15 cellular contexts compared by ENCODE assay signal in genomic region chr6:81759782-81760181, GRCh38. TPM values are rescaled to one million over a fixed set of nuclear protein-coding genes. Genes with fewer than 3 reads are reported as not detected.
DNase-seq lines count a peak whose midpoint lies in the region; ATAC-seq, FAIRE-seq and TF ChIP-seq lines count a peak whose summit lies in the region.
"Had no signal": no experiment of that assay in that cellular context is flagged by ENCODE, and none has a peak within 500 bp of the region (broad histone marks: within the 10 kb centered on the region; RNA-seq: fewer than 3 reads in every experiment).

No MANE protein-coding gene starts in this region.

- TF ChIP-seq CTCF in astrocyte (IDR thresholded peaks at IDR 0.05; ENCODE audit: insufficient read depth, low read depth, low read length) (no peak), OCI-LY7 (conservative IDR thresholded peaks at IDR 0.05; ENCODE audit: low read length) (no peak)

- intact Hi-C loops in OCI-LY7 (cut with micrococcal nuclease; ENCODE audit: unreplicated experiment), result no loop called here

- no peaks in the 10 kb centered on the region for H3K36me3 ChIP-seq in astrocyte (ENCODE audit: insufficient read depth, low read length)
- H3K36me3 ChIP-seq in mesenchymal stem cell (ENCODE audit: control insufficient read depth in 1 of 2, insufficient read depth in 2 of 2, low read depth in 1 of 2, low read length in 2 of 2), result no peaks in the 10 kb centered on the region
- H3K36me3 ChIP-seq in OCI-LY7 (ENCODE audit: insufficient read depth, low read length), result no peaks in the 10 kb centered on the region
- no peaks in the 10 kb centered on the region for H3K36me3 ChIP-seq in Karpas-422 (ENCODE audit: insufficient read depth, low read length)
- H3K36me3 ChIP-seq: HAP-1, MG63, prostate gland had no signal

- peaks cover 26% of the 10 kb centered on the region for H3K4me1 Mint-ChIP-seq in astrocyte (ENCODE audit: low read depth, unreplicated experiment)

- no peaks in the 10 kb centered on the region for H3K79me1 ChIP-seq in mesenchymal stem cell (replicated peaks; ENCODE audit: low read length, poor library complexity, severe bottlenecking)

- no peak overlapping the region for H3K4me3 Mint-ChIP-seq in astrocyte (ENCODE audit: unreplicated experiment)
- H3K4me3 Mint-ChIP-seq: CD4-positive, alpha-beta T cell had no signal

- ATAC-seq in GM18868 (IDR thresholded peaks at IDR 0.05; ENCODE audit: unreplicated experiment) (peak; percentile 57), HG03378 (IDR thresholded peaks at IDR 0.05; ENCODE audit: unreplicated experiment) (peak; percentile 77)

- peak; percentile 9 for FAIRE-seq in astrocyte (lab: Jason Lieb, UNC)

- H2BK12ac ChIP-seq in mesenchymal stem cell (ENCODE audit: low read length in 2 of 2), result no peak overlapping the region

- H4K20me1 ChIP-seq in astrocyte (ENCODE audit: insufficient read depth, low read length), result no peaks in the 10 kb centered on the region
- H4K20me1 ChIP-seq in OCI-LY7 (ENCODE audit: insufficient read depth, low read length), result no peaks in the 10 kb centered on the region
- H4K20me1 ChIP-seq in Karpas-422 (ENCODE audit: insufficient read depth, low read depth, low read length), result no peaks in the 10 kb centered on the region

- CTCF ChIA-PET in OCI-LY7 (lab: Charles Lee; ENCODE audit: unreplicated experiment), result no interaction called here

- no peaks in the 10 kb centered on the region for H3K9me3 Mint-ChIP-seq in astrocyte (ENCODE audit: unreplicated experiment)
- H3K9me3 Mint-ChIP-seq: CD4-positive, alpha-beta T cell had no signal

- H2BK5ac ChIP-seq in mesenchymal stem cell (ENCODE audit: low read depth, low read length, poor library complexity, severe bottlenecking), result no peak overlapping the region

- no peaks in the 10 kb centered on the region for H3K27me3 Mint-ChIP-seq in astrocyte (ENCODE audit: low read depth, unreplicated experiment)

- no peaks in the 10 kb centered on the region for H3K9me3 ChIP-seq in astrocyte (ENCODE audit: insufficient read depth, low read depth, low read length)
- no peaks in the 10 kb centered on the region for H3K9me3 ChIP-seq in mesenchymal stem cell (ENCODE audit: control insufficient read depth, low read length)
- no peaks in the 10 kb centered on the region for H3K9me3 ChIP-seq in OCI-LY7 (ENCODE audit: low read length)
- no peaks in the 10 kb centered on the region for H3K9me3 ChIP-seq in Karpas-422 (ENCODE audit: low read length)
- H3K9me3 ChIP-seq: HAP-1, MG63, prostate gland had no signal

- POLR2A ChIA-PET in OCI-LY7 (lab: Charles Lee), result no interaction called here

- no peaks in the 10 kb centered on the region for H3K9me2 ChIP-seq in OCI-LY7 (ENCODE audit: insufficient read depth, low read length)
- H3K9me2 ChIP-seq in Karpas-422 (replicated peaks; ENCODE audit: insufficient read depth, low read length), result no peaks in the 10 kb centered on the region

- no peak overlapping the region for H2BK120ac ChIP-seq in mesenchymal stem cell (ENCODE audit: low read depth, low read length)

- H3K4me1 ChIP-seq in astrocyte (ENCODE audit: insufficient read depth, low read length), result peaks cover 19% of the 10 kb centered on the region
- H3K4me1 ChIP-seq in mesenchymal stem cell (ENCODE audit: control insufficient read depth, insufficient read depth, low read depth, low read length), result peaks cover 2% of the 10 kb centered on the region
- no peaks in the 10 kb centered on the region for H3K4me1 ChIP-seq in OCI-LY7 (ENCODE audit: insufficient read depth, low read length, poor library complexity, severe bottlenecking)
- H3K4me1 ChIP-seq in Karpas-422 (ENCODE audit: low read length), result no peaks in the 10 kb centered on the region
- H3K4me1 ChIP-seq: HAP-1, prostate gland had no signal

- no peak overlapping the region for H3K14ac ChIP-seq in mesenchymal stem cell (ENCODE audit: low read length in 2 of 2)

- H3K9ac ChIP-seq in astrocyte (ENCODE audit: low read length) (no peak overlapping the region), mesenchymal stem cell (ENCODE audit: low read length) (peak overlapping the region; percentile 42), Karpas-422 (ENCODE audit: low read length) (no peak overlapping the region)

- H2BK15ac ChIP-seq in mesenchymal stem cell (ENCODE audit: low read depth, poor library complexity, severe bottlenecking), result no peak overlapping the region

- no peak overlapping the region for H3K4ac ChIP-seq in mesenchymal stem cell (ENCODE audit: low read depth in 1 of 2, low read length in 2 of 2)

- no peak overlapping the region for H3K4me3 ChIP-seq in astrocyte (ENCODE audit: insufficient read depth, low read depth, low read length)
- H3K4me3 ChIP-seq in mesenchymal stem cell (ENCODE audit: insufficient read depth in 1 of 2, low read depth in 1 of 2, low read length in 2 of 2), result no peak overlapping the region
- no peak overlapping the region for H3K4me3 ChIP-seq in OCI-LY7 (ENCODE audit: low read depth, low read length, poor library complexity, severe bottlenecking)
- no peak overlapping the region for H3K4me3 ChIP-seq in Karpas-422 (ENCODE audit: low read length)
- H3K4me3 ChIP-seq: HAP-1, MG63, prostate gland had no signal

- H3K79me2 ChIP-seq in astrocyte (ENCODE audit: insufficient read depth, low read length), result no peaks in the 10 kb centered on the region
- no peaks in the 10 kb centered on the region for H3K79me2 ChIP-seq in OCI-LY7 (ENCODE audit: insufficient read depth, low read depth, low read length)
- H3K79me2 ChIP-seq in Karpas-422 (ENCODE audit: low read length), result no peaks in the 10 kb centered on the region

- peak; percentile 89 for DNase-seq in astrocyte (ENCODE audit: low read depth)
- DNase-seq in mesenchymal stem cell, result peak; percentile 82
- DNase-seq in C1 segment of cervical spinal cord (lab: John Stamatoyannopoulos, UW), result no peak
- no peak for DNase-seq in OCI-LY7 (ENCODE audit: low spot score)
- DNase-seq in NCI-H510A (lab: John Stamatoyannopoulos, UW), result no peak
- no peak for DNase-seq in Karpas-422
- DNase-seq: CD4-positive, alpha-beta T cell; MG63; NCI-H510A treated with DMSO at 0.1 percent for 48 hours; Right ventricle myocardium superior had no signal

- H3K27me3 ChIP-seq in astrocyte (ENCODE audit: insufficient read depth, low read length), result no peaks in the 10 kb centered on the region
- no peaks in the 10 kb centered on the region for H3K27me3 ChIP-seq in mesenchymal stem cell (ENCODE audit: control insufficient read depth in 1 of 2, insufficient read depth in 1 of 2, low read length in 2 of 2)
- H3K27me3 ChIP-seq in Karpas-422 (ENCODE audit: low read length), result no peaks in the 10 kb centered on the region
- H3K27me3 ChIP-seq: MG63 had no signal

- H2AFZ ChIP-seq in astrocyte (ENCODE audit: low read depth, low read length) (no peak overlapping the region), mesenchymal stem cell (ENCODE audit: low read depth, low read length) (no peak overlapping the region), OCI-LY7 (ENCODE audit: low read length) (no peak overlapping the region), Karpas-422 (ENCODE audit: low read length) (no peak overlapping the region)

- H4K91ac ChIP-seq in mesenchymal stem cell (ENCODE audit: low read length), result no peak overlapping the region

- no peaks in the 10 kb centered on the region for H3K36me3 Mint-ChIP-seq in astrocyte (ENCODE audit: low read depth, unreplicated experiment)

- no peak overlapping the region for H3K18ac ChIP-seq in mesenchymal stem cell (ENCODE audit: low read depth in 1 of 2, low read length in 2 of 2)

- H3K4me2 ChIP-seq in astrocyte (ENCODE audit: low read length) (no peak overlapping the region), mesenchymal stem cell (ENCODE audit: low read length, poor library complexity, severe bottlenecking) (no peak overlapping the region), OCI-LY7 (ENCODE audit: low read length) (no peak overlapping the region), Karpas-422 (ENCODE audit: low read depth, low read length, poor library complexity, severe bottlenecking) (no peak overlapping the region)

- peak overlapping the region; percentile 92 for H3K27ac Mint-ChIP-seq in astrocyte (ENCODE audit: unreplicated experiment)
- H3K27ac Mint-ChIP-seq: CD4-positive, alpha-beta T cell had no signal

- H3K27ac ChIP-seq in astrocyte (ENCODE audit: low read depth, low read length) (no peak overlapping the region), mesenchymal stem cell (ENCODE audit: low read length, poor library complexity, severe bottlenecking) (no peak overlapping the region), OCI-LY7 (ENCODE audit: low read depth, low read length, poor library complexity, severe bottlenecking) (no peak overlapping the region), Karpas-422 (ENCODE audit: low read length) (no peak overlapping the region)
- H3K27ac ChIP-seq: prostate gland, VCaP had no signal

- H3K23ac ChIP-seq in mesenchymal stem cell (ENCODE audit: low read length in 2 of 2), result no peak overlapping the region

- no peak overlapping the region for H2AK5ac ChIP-seq in mesenchymal stem cell (ENCODE audit: low read length, severe bottlenecking)

- no peak overlapping the region for H4K8ac ChIP-seq in mesenchymal stem cell (ENCODE audit: low read length)

- WGBS in mesenchymal stem cell, result 30% methylated on average over 1 of the region's 2 CpGs

- no TSS peak for BruUV-seq in OCI-LY7 (replicated peaks; lab: Mats Ljungman, UMichigan)

RNA-seq across cellular contexts. Expression of gene TENT5A, which starts 7.3 kb away (rescaled TPM):
- 17.8 and 19.7 TPM in 2 replicates for total RNA-seq in astrocyte
- 21.2 TPM for polyA plus RNA-seq in mesenchymal stem cell (2013, experiment 1 of 2)
- polyA plus RNA-seq in mesenchymal stem cell (2013, experiment 2 of 2), result 20.8 TPM
- total RNA-seq in OCI-LY7 (2014; rRNA removed; shearing (Covaris generic)), result not detected in 2 replicates
- not detected in 2 replicates for total RNA-seq in OCI-LY7 (2022)
- total RNA-seq in Karpas-422 (2014; rRNA removed; shearing (Covaris generic); ENCODE audit: low replicate concordance), result not detected in 2 replicates

Comparison
In these comparisons a context has a peak if more than half of its experiments do, and no peak if none do; other contexts are left out.
1. DNase-seq: peak in astrocyte (single experiment) and mesenchymal stem cell (single experiment); none in C1 segment of cervical spinal cord (0 of 14), OCI-LY7 (single experiment), NCI-H510A (single experiment) and Karpas-422 (single experiment).
2. RNA of gene TENT5A, which starts 7.3 kb away (total RNA-seq): 17.8 to 19.7 TPM in astrocyte; not detected in OCI-LY7 and not detected in Karpas-422; every median in the first group is over 10 times any median in the second.